Comparison of ENCODE assay signal across 1 cellular context in the genomic region with DNA sequence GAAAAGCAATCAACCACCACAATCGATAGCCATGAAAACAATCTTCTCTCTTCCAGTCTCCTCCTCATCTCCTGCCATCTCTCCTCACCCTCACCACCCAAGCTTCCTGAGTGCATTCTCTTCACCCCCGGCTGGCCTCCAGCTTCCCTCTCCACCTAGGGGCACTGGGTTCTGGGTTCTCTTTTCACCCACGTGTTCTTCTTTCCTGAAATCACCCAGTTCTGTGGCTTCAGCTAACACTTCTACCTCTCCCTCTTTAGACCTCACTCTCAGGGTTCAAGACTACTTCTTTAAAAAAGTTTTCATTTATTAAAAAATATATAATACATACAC.
TF ChIP-seq lines count a peak whose summit lies in the region.

No MANE protein-coding gene starts in this region.

TF ChIP-seq in IMR-90, 13 proteins besides CTCF, POLR2A, EP300 and RAD21:
- TF ChIP-seq, protein P1, sequence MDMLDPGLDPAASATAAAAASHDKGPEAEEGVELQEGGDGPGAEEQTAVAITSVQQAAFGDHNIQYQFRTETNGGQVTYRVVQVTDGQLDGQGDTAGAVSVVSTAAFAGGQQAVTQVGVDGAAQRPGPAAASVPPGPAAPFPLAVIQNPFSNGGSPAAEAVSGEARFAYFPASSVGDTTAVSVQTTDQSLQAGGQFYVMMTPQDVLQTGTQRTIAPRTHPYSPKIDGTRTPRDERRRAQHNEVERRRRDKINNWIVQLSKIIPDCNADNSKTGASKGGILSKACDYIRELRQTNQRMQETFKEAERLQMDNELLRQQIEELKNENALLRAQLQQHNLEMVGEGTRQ (IDR thresholded peaks at IDR 0.05; ENCODE audit: low read depth, low read length) = no peak
- TF ChIP-seq RCOR1 (IDR thresholded peaks at IDR 0.05; ENCODE audit: insufficient replicate concordance, low read length) = no peak
- TF ChIP-seq NFE2L2 (IDR thresholded peaks at IDR 0.05; ENCODE audit: low read depth, low read length) = no peak
- no peak for TF ChIP-seq CEBPB (IDR thresholded peaks at IDR 0.05; ENCODE audit: low read depth, low read length)
- no peak for TF ChIP-seq FOS (IDR thresholded peaks at IDR 0.05; ENCODE audit: low read depth, low read length)
- no peak for TF ChIP-seq SMC3 (IDR thresholded peaks at IDR 0.05; ENCODE audit: low read depth, low read length)
- no peak for TF ChIP-seq CHD1 (IDR thresholded peaks at IDR 0.05; ENCODE audit: low read depth, low read length)
- no peak for TF ChIP-seq MAZ (IDR thresholded peaks at IDR 0.05; ENCODE audit: borderline replicate concordance, low read depth, low read length)
- no peak for TF ChIP-seq BHLHE40 (IDR thresholded peaks at IDR 0.05; ENCODE audit: low read depth, low read length)
- TF ChIP-seq MXI1 (IDR thresholded peaks at IDR 0.05; ENCODE audit: borderline replicate concordance, low read depth, low read length) = no peak
- TF ChIP-seq, protein P2, sequence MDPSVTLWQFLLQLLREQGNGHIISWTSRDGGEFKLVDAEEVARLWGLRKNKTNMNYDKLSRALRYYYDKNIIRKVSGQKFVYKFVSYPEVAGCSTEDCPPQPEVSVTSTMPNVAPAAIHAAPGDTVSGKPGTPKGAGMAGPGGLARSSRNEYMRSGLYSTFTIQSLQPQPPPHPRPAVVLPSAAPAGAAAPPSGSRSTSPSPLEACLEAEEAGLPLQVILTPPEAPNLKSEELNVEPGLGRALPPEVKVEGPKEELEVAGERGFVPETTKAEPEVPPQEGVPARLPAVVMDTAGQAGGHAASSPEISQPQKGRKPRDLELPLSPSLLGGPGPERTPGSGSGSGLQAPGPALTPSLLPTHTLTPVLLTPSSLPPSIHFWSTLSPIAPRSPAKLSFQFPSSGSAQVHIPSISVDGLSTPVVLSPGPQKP (IDR thresholded peaks at IDR 0.05; ENCODE audit: borderline replicate concordance, low read depth, low read length) = no peak
- TF ChIP-seq RFX5 (IDR thresholded peaks at IDR 0.05; ENCODE audit: low read depth, low read length) = no peak
- no peak for TF ChIP-seq MAFK (IDR thresholded peaks at IDR 0.05; ENCODE audit: low read depth, low read length)
TF ChIP-seq in IMR-90: peak in this region for 0.
